3 cellular contexts compared by ENCODE assay signal in genomic region chr17:46006082-46006481, GRCh38.
TF ChIP-seq lines count a peak whose summit lies in the region.

No MANE protein-coding gene starts in this region.

TF ChIP-seq in A549, 52 proteins besides CTCF, POLR2A, EP300 and RAD21:
- TF ChIP-seq KDM1A (IDR thresholded peaks at IDR 0.05; ENCODE audit: low read depth): peak; percentile 73; the same call in 1 of the 2 replicates

TF ChIP-seq in HEK293, 187 proteins besides CTCF, POLR2A, EP300 and RAD21:
- peak; percentile 44; the same call in 1 of the 2 replicates for TF ChIP-seq ZNF580 (tag by site-specific recombination; IDR thresholded peaks at IDR 0.05)
- peak; percentile 96 for TF ChIP-seq ZNF146 (tag by site-specific recombination; IDR thresholded peaks at IDR 0.05)
TF ChIP-seq in HEK293: peak in this region for 2; not testable (repeated sequence) for 185.

TF ChIP-seq in K562, 482 proteins besides CTCF, POLR2A, EP300 and RAD21:
- TF ChIP-seq RBM25 (IDR thresholded peaks at IDR 0.05; ENCODE audit: low read depth, low read length, severe bottlenecking) (peak; percentile 70), KDM1A (IDR thresholded peaks at IDR 0.05) (peak in 1 of 2 experiments; percentile 30; a peak in 1 of 4 replicates), ZNF146 (CRISPR knock-in tag; IDR thresholded peaks at IDR 0.05; ENCODE audit: unreplicated experiment) (peak; percentile 94)
TF ChIP-seq in K562: peak in this region for 3; not testable (repeated sequence) for 479.
